1 cellular context compared by ENCODE assay signal in genomic region chr1:25590096-25590824, GRCh38.
TF ChIP-seq lines count a peak whose summit lies in the region.

No MANE protein-coding gene starts in this region.

TF ChIP-seq in HepG2, 621 proteins besides CTCF, POLR2A, EP300 and RAD21:
- TF ChIP-seq ZNF121 (CRISPR knock-in tag; IDR thresholded peaks at IDR 0.05) = no peak
- TF ChIP-seq SMC3 (IDR thresholded peaks at IDR 0.05; ENCODE audit: low read length) = 0 out of 2 replicates have a peak, but pooled peaks have one; percentile 6
